9 cellular contexts compared by ENCODE assay signal in genomic region chr15:23371868-23372267, GRCh38. TPM values are rescaled to one million over a fixed set of nuclear protein-coding genes. Genes with fewer than 3 reads are reported as not detected.
"Had no signal": no experiment of that assay in that cellular context is flagged by ENCODE, and none has a peak within 500 bp of the region (broad histone marks: within the 10 kb centered on the region; RNA-seq: fewer than 3 reads in every experiment).

No MANE protein-coding gene starts in this region.

RNA-seq across cellular contexts. Expression of gene GOLGA8S, which starts 17.3 kb away (rescaled TPM):
- total RNA-seq: bronchial epithelial cell had no signal

RNA-seq across cellular contexts. Expression of gene GOLGA6L26, which starts 37.9 kb away (rescaled TPM):
- total RNA-seq: activated B cell treated with CpG ODN at 0.5 μM for 24 hours; activated CD4-positive, alpha-beta T cell treated with anti-CD3 and anti-CD28 coated beads, Interleukin-2, amount 10 ng/mL, durations not matched to agents 24 days and 14 days; activated CD8-positive, alpha-beta memory T cell treated with anti-CD3 and anti-CD28 coated beads, Interleukin-2, amount 10 ng/mL, durations not matched to agents 7 days and 5 days; activated T-helper 1 cell treated with anti-CD3 and anti-CD28 coated beads, Interleukin-12 subunit alpha, Interleukin-12 subunit beta, Interleukin-2, Interleukin-4 antibody, amounts not matched to agents 30 ng/mL and 10 ng/mL and 1 ng/mL, durations not matched to agents 14 hours and 24 hours and 36 hours; aorta; body of pancreas; bronchial epithelial cell; IMR-90; T-cell had no signal
- polyA plus RNA-seq: aorta, IMR-90 had no signal
